1 cellular context compared by ENCODE assay signal in genomic region chr10:35129185-35129674, GRCh38.
TF ChIP-seq lines count a peak whose summit lies in the region.

No MANE protein-coding gene starts in this region.

TF ChIP-seq in SK-N-SH, 30 proteins besides CTCF, POLR2A, EP300 and RAD21:
- no peak for TF ChIP-seq ZBTB33 (IDR thresholded peaks at IDR 0.05; ENCODE audit: borderline replicate concordance, low read depth)
- no peak for TF ChIP-seq USF1 (IDR thresholded peaks at IDR 0.05; ENCODE audit: borderline replicate concordance, low read depth)
- no peak for TF ChIP-seq RCOR1 (IDR thresholded peaks at IDR 0.05; ENCODE audit: low read length)
- TF ChIP-seq USF2 (IDR thresholded peaks at IDR 0.05; ENCODE audit: borderline replicate concordance, low read depth, low read length): no peak
- TF ChIP-seq FOXJ3 (CRISPR knock-in tag; IDR thresholded peaks at IDR 0.05): no peak
- TF ChIP-seq TCF12 (IDR thresholded peaks at IDR 0.05): no peak
- TF ChIP-seq GATA2 (CRISPR knock-in tag; IDR thresholded peaks at IDR 0.05): no peak
- no peak for TF ChIP-seq CHD2 (IDR thresholded peaks at IDR 0.05; ENCODE audit: low read length, partially characterized antibody)
- TF ChIP-seq RXRA (IDR thresholded peaks at IDR 0.05; ENCODE audit: borderline replicate concordance, low read depth): no peak
- no peak for TF ChIP-seq IRF3 (IDR thresholded peaks at IDR 0.05; ENCODE audit: low read depth, low read length)
- no peak for TF ChIP-seq NRF1 (IDR thresholded peaks at IDR 0.05; ENCODE audit: low read depth, low read length)
- no peak for TF ChIP-seq FOSL2 (IDR thresholded peaks at IDR 0.05; ENCODE audit: borderline replicate concordance, low read depth)
TF ChIP-seq in SK-N-SH: peak in this region for 0.
